Comparison of ENCODE assay signal across 9 cellular contexts in the genomic region with DNA sequence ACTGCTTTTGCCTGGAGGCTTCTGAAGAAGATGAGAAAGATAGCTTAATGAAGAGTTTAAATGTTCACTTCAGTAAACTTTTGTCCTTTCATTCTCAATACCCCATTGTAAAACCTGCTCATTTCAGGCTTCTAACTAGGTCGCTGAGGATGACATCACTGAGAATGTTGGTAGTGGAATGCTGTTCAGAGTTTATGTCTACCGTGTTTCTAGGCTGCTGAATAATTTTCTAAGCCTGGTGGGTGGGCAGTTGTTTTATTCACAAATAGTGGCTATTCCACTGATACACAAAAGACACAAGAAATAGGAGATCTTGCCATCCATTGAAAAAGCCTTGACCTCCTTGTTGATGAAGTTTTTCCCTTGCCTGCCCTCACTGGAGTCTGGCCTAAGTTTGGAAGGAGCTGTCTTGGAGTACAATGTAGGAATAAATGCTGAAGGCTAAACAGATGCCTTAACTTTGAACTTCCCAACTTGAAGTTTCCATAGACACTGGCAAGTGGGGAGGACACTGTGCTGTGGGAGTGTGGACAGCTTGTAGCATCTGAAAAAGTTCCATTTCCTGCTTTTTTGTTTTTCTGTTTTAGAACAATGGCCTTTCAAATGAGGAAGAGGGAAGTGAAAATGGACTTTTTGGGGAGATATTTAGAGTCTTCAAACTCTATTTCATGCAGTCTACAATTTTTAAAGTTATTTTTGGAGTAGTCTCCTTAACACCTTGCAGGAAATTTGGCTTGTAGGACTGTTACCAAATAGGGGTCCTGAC. TPM values are rescaled to one million over a fixed set of nuclear protein-coding genes. Genes with fewer than 3 reads are reported as not detected.
DNase-seq lines count a peak whose midpoint lies in the region; ATAC-seq and TF ChIP-seq lines count a peak whose summit lies in the region.
"Had no signal": no experiment of that assay in that cellular context is flagged by ENCODE, and none has a peak within 500 bp of the region (broad histone marks: within the 10 kb centered on the region; RNA-seq: fewer than 3 reads in every experiment).

No MANE protein-coding gene starts in this region.

- ATAC-seq in GM19035 (IDR thresholded peaks at IDR 0.05; ENCODE audit: unreplicated experiment) (peak; percentile 39), HG03039 (IDR thresholded peaks at IDR 0.05; ENCODE audit: unreplicated experiment) (peak; percentile 45)
- no peak for ATAC-seq in natural killer cell treated with Interleukin-12 subunit alpha and Interleukin-12 subunit beta and Interleukin-15 and Interleukin-18, amount 100 ng/mL, for 72 hours

- DNase-seq in CD1c-positive myeloid dendritic cell (ENCODE audit: extremely low spot score) (peak; percentile 65), MG63 (no peak), NCI-H1092 (lab: John Stamatoyannopoulos, UW) (no peak), NCI-H526 treated with DMSO at 0.1 percent for 48 hours (lab: John Stamatoyannopoulos, UW) (no peak)
- DNase-seq in natural killer cell treated with Interleukin-12 subunit alpha and Interleukin-12 subunit beta and Interleukin-15 and Interleukin-18, amount 100 ng/mL, for 72 hours (ENCODE audit: low spot score), result no peak
- DNase-seq: activated naive CD4-positive, alpha-beta T cell had no signal

- H3K4me1 Mint-ChIP-seq in brain, result peaks cover 20% of the 10 kb centered on the region
- H3K4me1 Mint-ChIP-seq in natural killer cell treated with Interleukin-12 subunit alpha and Interleukin-12 subunit beta and Interleukin-15 and Interleukin-18, amount 100 ng/mL, for 72 hours (ENCODE audit: low read depth in 2 of 2), result peaks cover 24 to 34% of the 10 kb centered on the region in 2 donors

- peaks cover 23% of the 10 kb centered on the region for H3K36me3 Mint-ChIP-seq in brain
- peaks cover 8% of the 10 kb centered on the region for H3K36me3 Mint-ChIP-seq in natural killer cell treated with Interleukin-12 subunit alpha and Interleukin-12 subunit beta and Interleukin-15 and Interleukin-18, amount 100 ng/mL, for 72 hours

- no peaks in the 10 kb centered on the region for H3K9me3 Mint-ChIP-seq in brain
- H3K9me3 Mint-ChIP-seq in natural killer cell treated with Interleukin-12 subunit alpha and Interleukin-12 subunit beta and Interleukin-15 and Interleukin-18, amount 100 ng/mL, for 72 hours, result no peaks in the 10 kb centered on the region

- no peaks in the 10 kb centered on the region for H3K27me3 ChIP-seq in MG63

- no peak for TF ChIP-seq CTCF in brain (conservative IDR thresholded peaks at IDR 0.05)

- H3K4me3 ChIP-seq in MG63, result no peak overlapping the region

- no peaks in the 10 kb centered on the region for H3K9me3 ChIP-seq in MG63

- H3K4me3 Mint-ChIP-seq in brain, result peak overlapping the region in 1 of 5 experiments; percentile 44
- H3K4me3 Mint-ChIP-seq in natural killer cell treated with Interleukin-12 subunit alpha and Interleukin-12 subunit beta and Interleukin-15 and Interleukin-18, amount 100 ng/mL, for 72 hours, result no peak overlapping the region

- H3K36me3 ChIP-seq in MG63, result peaks cover 12% of the 10 kb centered on the region

- peak overlapping the region in 3 of 5 experiments; percentile 63 to 86 (median 71) for H3K27ac Mint-ChIP-seq in brain
- no peak overlapping the region for H3K27ac Mint-ChIP-seq in natural killer cell treated with Interleukin-12 subunit alpha and Interleukin-12 subunit beta and Interleukin-15 and Interleukin-18, amount 100 ng/mL, for 72 hours

- H3K27me3 Mint-ChIP-seq in brain, result no peaks in the 10 kb centered on the region
- H3K27me3 Mint-ChIP-seq in natural killer cell treated with Interleukin-12 subunit alpha and Interleukin-12 subunit beta and Interleukin-15 and Interleukin-18, amount 100 ng/mL, for 72 hours, result no peaks in the 10 kb centered on the region

RNA-seq across cellular contexts. Expression of a gene that starts 59.2 kb away (rescaled TPM):
- polyA plus RNA-seq in brain (ENCODE audit: insufficient read depth, low read depth, low replicate concordance), result 39.8 TPM
- 11.7 and 13.0 TPM in 2 replicates for total RNA-seq in MG63 (2014; rRNA removed; shearing (Covaris generic); ENCODE audit: low replicate concordance)
- total RNA-seq in natural killer cell treated with Interleukin-12 subunit alpha and Interleukin-12 subunit beta and Interleukin-15 and Interleukin-18, amount 100 ng/mL, for 72 hours, result 10 to 100 TPM; 38.1 to 40.6 TPM

Comparison
In these comparisons a context has a peak if more than half of its experiments do, and no peak if none do; other contexts are left out.
1. ATAC-seq: peak in GM19035 (single experiment) and HG03039 (single experiment); none in natural killer cell treated with Interleukin-12 subunit alpha and Interleukin-12 subunit beta and Interleukin-15 and Interleukin-18, amount 100 ng/mL, for 72 hours (0 of 2).
2. H3K27ac Mint-ChIP-seq: peak in brain (3 of 5); none in natural killer cell treated with Interleukin-12 subunit alpha and Interleukin-12 subunit beta and Interleukin-15 and Interleukin-18, amount 100 ng/mL, for 72 hours (0 of 2).